ENCODE assay signal across 1 cellular context in the genomic region with DNA sequence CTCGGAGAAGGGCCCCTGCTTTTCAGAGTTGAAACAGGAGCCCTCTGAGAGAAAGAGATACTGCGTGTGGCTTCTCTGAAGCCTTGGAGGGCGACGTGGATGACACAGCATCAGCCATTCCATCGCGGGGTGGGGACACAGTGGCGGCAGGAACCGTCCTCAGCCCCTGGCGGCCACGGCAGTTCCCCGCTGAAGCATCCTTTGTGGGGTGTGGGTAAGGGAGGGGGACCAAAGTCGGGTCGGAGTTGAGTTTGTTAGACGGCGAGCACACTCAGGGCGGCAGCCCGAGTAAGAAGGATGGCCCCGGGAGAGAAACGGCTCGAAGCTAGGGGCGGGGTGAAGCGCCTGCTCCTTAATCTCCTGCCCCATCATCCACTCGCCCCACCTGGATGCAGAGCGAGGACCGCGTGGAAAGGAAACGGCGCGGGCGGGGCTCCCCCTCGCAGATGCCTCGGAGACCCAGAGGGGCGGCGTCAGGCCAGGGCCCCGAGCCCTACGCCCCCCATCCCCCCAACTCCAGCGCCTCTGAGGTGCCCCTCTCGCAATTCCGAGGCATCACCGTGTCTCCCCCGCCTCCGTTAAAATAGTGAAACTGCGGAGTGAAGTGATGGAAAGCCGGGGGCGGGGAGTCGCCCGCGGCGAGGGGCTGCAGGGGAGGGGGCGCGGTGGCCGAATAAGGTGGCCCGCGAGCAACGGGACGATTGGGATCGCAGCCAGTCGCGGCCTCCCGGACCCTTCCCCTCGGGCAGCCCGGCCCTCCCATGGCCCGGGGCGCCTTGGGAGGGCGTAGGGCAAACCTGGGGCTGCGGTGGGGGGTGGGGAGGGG.
TF ChIP-seq lines count a peak whose summit lies in the region.

No MANE protein-coding gene starts in this region.

TF ChIP-seq in HepG2, 621 proteins besides CTCF, POLR2A, EP300 and RAD21 (continued from another document and continues in another):
- TF ChIP-seq, protein P1, sequence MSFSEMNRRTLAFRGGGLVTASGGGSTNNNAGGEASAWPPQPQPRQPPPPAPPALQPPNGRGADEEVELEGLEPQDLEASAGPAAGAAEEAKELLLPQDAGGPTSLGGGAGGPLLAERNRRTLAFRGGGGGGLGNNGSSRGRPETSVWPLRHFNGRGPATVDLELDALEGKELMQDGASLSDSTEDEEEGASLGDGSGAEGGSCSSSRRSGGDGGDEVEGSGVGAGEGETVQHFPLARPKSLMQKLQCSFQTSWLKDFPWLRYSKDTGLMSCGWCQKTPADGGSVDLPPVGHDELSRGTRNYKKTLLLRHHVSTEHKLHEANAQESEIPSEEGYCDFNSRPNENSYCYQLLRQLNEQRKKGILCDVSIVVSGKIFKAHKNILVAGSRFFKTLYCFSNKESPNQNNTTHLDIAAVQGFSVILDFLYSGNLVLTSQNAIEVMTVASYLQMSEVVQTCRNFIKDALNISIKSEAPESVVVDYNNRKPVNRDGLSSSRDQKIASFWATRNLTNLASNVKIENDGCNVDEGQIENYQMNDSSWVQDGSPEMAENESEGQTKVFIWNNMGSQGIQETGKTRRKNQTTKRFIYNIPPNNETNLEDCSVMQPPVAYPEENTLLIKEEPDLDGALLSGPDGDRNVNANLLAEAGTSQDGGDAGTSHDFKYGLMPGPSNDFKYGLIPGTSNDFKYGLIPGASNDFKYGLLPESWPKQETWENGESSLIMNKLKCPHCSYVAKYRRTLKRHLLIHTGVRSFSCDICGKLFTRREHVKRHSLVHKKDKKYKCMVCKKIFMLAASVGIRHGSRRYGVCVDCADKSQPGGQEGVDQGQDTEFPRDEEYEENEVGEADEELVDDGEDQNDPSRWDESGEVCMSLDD (CRISPR knock-in tag; IDR thresholded peaks at IDR 0.05; ENCODE audit: borderline replicate concordance) = peak; percentile 47; the same call in 1 of the 2 replicates
- TF ChIP-seq SIX1 (CRISPR knock-in tag; IDR thresholded peaks at IDR 0.05; ENCODE audit: borderline replicate concordance) (no peak), POGZ (CRISPR knock-in tag; IDR thresholded peaks at IDR 0.05) (no peak), ZNF33B (CRISPR knock-in tag; IDR thresholded peaks at IDR 0.05) (no peak), ZNF564 (CRISPR knock-in tag; IDR thresholded peaks at IDR 0.05) (no peak), GABPA (IDR thresholded peaks at IDR 0.05; ENCODE audit: low read depth, low read length) (no peak), GABPA (CRISPR knock-in tag; IDR thresholded peaks at IDR 0.05; ENCODE audit: low read depth) (no peak; the same call in 1 of the 2 replicates), ZFAT (CRISPR knock-in tag; conservative IDR thresholded peaks at IDR 0.05) (no peak), ZNF30 (CRISPR knock-in tag; IDR thresholded peaks at IDR 0.05) (no peak), ARNT (IDR thresholded peaks at IDR 0.05) (no peak), ZFP36 (IDR thresholded peaks at IDR 0.05; ENCODE audit: borderline replicate concordance, low read depth, low read length, partially characterized antibody) (no peak), ZNF543 (CRISPR knock-in tag; IDR thresholded peaks at IDR 0.05) (peak; percentile 62; the same call in 1 of the 2 replicates), ZNF225 (CRISPR knock-in tag; IDR thresholded peaks at IDR 0.05) (peak; percentile 81; the same call in 1 of the 2 replicates), MAF1 (CRISPR knock-in tag; IDR thresholded peaks at IDR 0.05; ENCODE audit: borderline replicate concordance) (no peak), ZNF546 (CRISPR knock-in tag; conservative IDR thresholded peaks at IDR 0.05) (no peak; the same call in 1 of the 2 replicates), EED (CRISPR knock-in tag; IDR thresholded peaks at IDR 0.05) (no peak), KDM5B (CRISPR knock-in tag; IDR thresholded peaks at IDR 0.05; ENCODE audit: borderline replicate concordance) (peak; percentile 80; the same call in 1 of the 2 replicates), ZNF569 (CRISPR knock-in tag; IDR thresholded peaks at IDR 0.05; ENCODE audit: borderline replicate concordance) (no peak), ZFP37 (CRISPR knock-in tag; IDR thresholded peaks at IDR 0.05; ENCODE audit: borderline replicate concordance) (no peak), PLRG1 (conservative IDR thresholded peaks at IDR 0.05) (no peak), TBP (CRISPR knock-in tag; IDR thresholded peaks at IDR 0.05) (no peak; the same call in 1 of the 2 replicates), GPN1 (CRISPR knock-in tag; IDR thresholded peaks at IDR 0.05; ENCODE audit: borderline replicate concordance) (no peak), ZC3H4 (CRISPR knock-in tag; IDR thresholded peaks at IDR 0.05; ENCODE audit: borderline replicate concordance) (no peak), RARG (CRISPR knock-in tag; IDR thresholded peaks at IDR 0.05; ENCODE audit: low read depth) (no peak), CENPX (CRISPR knock-in tag; IDR thresholded peaks at IDR 0.05) (no peak), TCF7L2 (IDR thresholded peaks at IDR 0.05; ENCODE audit: low read depth, low read length) (no peak), SP5 (CRISPR knock-in tag; IDR thresholded peaks at IDR 0.05; ENCODE audit: borderline replicate concordance, low read depth) (no peak), DNMT3B (CRISPR knock-in tag; conservative IDR thresholded peaks at IDR 0.05) (no peak), MED1 (CRISPR knock-in tag; IDR thresholded peaks at IDR 0.05) (no peak; the same call in 1 of the 2 replicates), ZMAT3 (CRISPR knock-in tag; conservative IDR thresholded peaks at IDR 0.05) (no peak), MZF1 (CRISPR knock-in tag; IDR thresholded peaks at IDR 0.05; ENCODE audit: borderline replicate concordance) (no peak), MYNN (CRISPR knock-in tag; IDR thresholded peaks at IDR 0.05; ENCODE audit: low read depth) (no peak), ETV6 (CRISPR knock-in tag; conservative IDR thresholded peaks at IDR 0.05) (no peak), TCF12 (IDR thresholded peaks at IDR 0.05) (no peak), TCF12 (CRISPR knock-in tag; IDR thresholded peaks at IDR 0.05) (no peak), MAZ (IDR thresholded peaks at IDR 0.05; ENCODE audit: borderline replicate concordance, low read depth, low read length) (no peak; the same call in 1 of the 2 replicates), MAZ (CRISPR knock-in tag; IDR thresholded peaks at IDR 0.05; ENCODE audit: low read depth) (no peak; the same call in 1 of the 2 replicates), FOSL1 (CRISPR knock-in tag; IDR thresholded peaks at IDR 0.05; ENCODE audit: borderline replicate concordance) (no peak), MXD4 (CRISPR knock-in tag; IDR thresholded peaks at IDR 0.05) (no peak), ZNF598 (CRISPR knock-in tag; IDR thresholded peaks at IDR 0.05; ENCODE audit: borderline replicate concordance) (peak; percentile 79; the same call in 1 of the 2 replicates), MXI1 (IDR thresholded peaks at IDR 0.05; ENCODE audit: borderline replicate concordance, low read depth, low read length) (no peak), MIXL1 (CRISPR knock-in tag; IDR thresholded peaks at IDR 0.05) (no peak), CC2D1A (CRISPR knock-in tag; IDR thresholded peaks at IDR 0.05) (no peak), POLR2AphosphoS2 (IDR thresholded peaks at IDR 0.05; ENCODE audit: low read depth, low read length) (no peak), ZFY (CRISPR knock-in tag; IDR thresholded peaks at IDR 0.05) (no peak; the same call in 1 of the 2 replicates), ZFP36L2 (CRISPR knock-in tag; IDR thresholded peaks at IDR 0.05) (no peak), ATF1 (CRISPR knock-in tag; IDR thresholded peaks at IDR 0.05) (no peak), JUNB (CRISPR knock-in tag; IDR thresholded peaks at IDR 0.05; ENCODE audit: borderline replicate concordance) (no peak), HCFC1 (IDR thresholded peaks at IDR 0.05; ENCODE audit: low read depth, low read length) (no peak)
- TF ChIP-seq, protein P2, sequence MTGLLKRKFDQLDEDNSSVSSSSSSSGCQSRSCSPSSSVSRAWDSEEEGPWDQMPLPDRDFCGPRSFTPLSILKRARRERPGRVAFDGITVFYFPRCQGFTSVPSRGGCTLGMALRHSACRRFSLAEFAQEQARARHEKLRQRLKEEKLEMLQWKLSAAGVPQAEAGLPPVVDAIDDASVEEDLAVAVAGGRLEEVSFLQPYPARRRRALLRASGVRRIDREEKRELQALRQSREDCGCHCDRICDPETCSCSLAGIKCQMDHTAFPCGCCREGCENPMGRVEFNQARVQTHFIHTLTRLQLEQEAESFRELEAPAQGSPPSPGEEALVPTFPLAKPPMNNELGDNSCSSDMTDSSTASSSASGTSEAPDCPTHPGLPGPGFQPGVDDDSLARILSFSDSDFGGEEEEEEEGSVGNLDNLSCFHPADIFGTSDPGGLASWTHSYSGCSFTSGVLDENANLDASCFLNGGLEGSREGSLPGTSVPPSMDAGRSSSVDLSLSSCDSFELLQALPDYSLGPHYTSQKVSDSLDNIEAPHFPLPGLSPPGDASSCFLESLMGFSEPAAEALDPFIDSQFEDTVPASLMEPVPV (CRISPR knock-in tag; IDR thresholded peaks at IDR 0.05) = 0 out of 2 replicates have a peak, but pooled peaks have one; percentile 72
- TF ChIP-seq, protein P3, sequence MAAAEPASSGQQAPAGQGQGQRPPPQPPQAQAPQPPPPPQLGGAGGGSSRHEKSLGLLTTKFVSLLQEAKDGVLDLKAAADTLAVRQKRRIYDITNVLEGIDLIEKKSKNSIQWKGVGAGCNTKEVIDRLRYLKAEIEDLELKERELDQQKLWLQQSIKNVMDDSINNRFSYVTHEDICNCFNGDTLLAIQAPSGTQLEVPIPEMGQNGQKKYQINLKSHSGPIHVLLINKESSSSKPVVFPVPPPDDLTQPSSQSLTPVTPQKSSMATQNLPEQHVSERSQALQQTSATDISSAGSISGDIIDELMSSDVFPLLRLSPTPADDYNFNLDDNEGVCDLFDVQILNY (CRISPR knock-in tag; conservative IDR thresholded peaks at IDR 0.05) = no peak
- TF ChIP-seq, protein P4, sequence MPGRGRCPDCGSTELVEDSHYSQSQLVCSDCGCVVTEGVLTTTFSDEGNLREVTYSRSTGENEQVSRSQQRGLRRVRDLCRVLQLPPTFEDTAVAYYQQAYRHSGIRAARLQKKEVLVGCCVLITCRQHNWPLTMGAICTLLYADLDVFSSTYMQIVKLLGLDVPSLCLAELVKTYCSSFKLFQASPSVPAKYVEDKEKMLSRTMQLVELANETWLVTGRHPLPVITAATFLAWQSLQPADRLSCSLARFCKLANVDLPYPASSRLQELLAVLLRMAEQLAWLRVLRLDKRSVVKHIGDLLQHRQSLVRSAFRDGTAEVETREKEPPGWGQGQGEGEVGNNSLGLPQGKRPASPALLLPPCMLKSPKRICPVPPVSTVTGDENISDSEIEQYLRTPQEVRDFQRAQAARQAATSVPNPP (CRISPR knock-in tag; IDR thresholded peaks at IDR 0.05) = no peak
- TF ChIP-seq, protein P5, sequence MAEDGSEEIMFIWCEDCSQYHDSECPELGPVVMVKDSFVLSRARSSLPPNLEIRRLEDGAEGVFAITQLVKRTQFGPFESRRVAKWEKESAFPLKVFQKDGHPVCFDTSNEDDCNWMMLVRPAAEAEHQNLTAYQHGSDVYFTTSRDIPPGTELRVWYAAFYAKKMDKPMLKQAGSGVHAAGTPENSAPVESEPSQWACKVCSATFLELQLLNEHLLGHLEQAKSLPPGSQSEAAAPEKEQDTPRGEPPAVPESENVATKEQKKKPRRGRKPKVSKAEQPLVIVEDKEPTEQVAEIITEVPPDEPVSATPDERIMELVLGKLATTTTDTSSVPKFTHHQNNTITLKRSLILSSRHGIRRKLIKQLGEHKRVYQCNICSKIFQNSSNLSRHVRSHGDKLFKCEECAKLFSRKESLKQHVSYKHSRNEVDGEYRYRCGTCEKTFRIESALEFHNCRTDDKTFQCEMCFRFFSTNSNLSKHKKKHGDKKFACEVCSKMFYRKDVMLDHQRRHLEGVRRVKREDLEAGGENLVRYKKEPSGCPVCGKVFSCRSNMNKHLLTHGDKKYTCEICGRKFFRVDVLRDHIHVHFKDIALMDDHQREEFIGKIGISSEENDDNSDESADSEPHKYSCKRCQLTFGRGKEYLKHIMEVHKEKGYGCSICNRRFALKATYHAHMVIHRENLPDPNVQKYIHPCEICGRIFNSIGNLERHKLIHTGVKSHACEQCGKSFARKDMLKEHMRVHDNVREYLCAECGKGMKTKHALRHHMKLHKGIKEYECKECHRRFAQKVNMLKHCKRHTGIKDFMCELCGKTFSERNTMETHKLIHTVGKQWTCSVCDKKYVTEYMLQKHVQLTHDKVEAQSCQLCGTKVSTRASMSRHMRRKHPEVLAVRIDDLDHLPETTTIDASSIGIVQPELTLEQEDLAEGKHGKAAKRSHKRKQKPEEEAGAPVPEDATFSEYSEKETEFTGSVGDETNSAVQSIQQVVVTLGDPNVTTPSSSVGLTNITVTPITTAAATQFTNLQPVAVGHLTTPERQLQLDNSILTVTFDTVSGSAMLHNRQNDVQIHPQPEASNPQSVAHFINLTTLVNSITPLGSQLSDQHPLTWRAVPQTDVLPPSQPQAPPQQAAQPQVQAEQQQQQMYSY (CRISPR knock-in tag; IDR thresholded peaks at IDR 0.05) = no peak
- TF ChIP-seq, protein P6, sequence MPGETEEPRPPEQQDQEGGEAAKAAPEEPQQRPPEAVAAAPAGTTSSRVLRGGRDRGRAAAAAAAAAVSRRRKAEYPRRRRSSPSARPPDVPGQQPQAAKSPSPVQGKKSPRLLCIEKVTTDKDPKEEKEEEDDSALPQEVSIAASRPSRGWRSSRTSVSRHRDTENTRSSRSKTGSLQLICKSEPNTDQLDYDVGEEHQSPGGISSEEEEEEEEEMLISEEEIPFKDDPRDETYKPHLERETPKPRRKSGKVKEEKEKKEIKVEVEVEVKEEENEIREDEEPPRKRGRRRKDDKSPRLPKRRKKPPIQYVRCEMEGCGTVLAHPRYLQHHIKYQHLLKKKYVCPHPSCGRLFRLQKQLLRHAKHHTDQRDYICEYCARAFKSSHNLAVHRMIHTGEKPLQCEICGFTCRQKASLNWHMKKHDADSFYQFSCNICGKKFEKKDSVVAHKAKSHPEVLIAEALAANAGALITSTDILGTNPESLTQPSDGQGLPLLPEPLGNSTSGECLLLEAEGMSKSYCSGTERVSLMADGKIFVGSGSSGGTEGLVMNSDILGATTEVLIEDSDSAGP (CRISPR knock-in tag; IDR thresholded peaks at IDR 0.05; ENCODE audit: borderline replicate concordance) = no peak; the same call in 1 of the 2 replicates
- TF ChIP-seq, protein P7, sequence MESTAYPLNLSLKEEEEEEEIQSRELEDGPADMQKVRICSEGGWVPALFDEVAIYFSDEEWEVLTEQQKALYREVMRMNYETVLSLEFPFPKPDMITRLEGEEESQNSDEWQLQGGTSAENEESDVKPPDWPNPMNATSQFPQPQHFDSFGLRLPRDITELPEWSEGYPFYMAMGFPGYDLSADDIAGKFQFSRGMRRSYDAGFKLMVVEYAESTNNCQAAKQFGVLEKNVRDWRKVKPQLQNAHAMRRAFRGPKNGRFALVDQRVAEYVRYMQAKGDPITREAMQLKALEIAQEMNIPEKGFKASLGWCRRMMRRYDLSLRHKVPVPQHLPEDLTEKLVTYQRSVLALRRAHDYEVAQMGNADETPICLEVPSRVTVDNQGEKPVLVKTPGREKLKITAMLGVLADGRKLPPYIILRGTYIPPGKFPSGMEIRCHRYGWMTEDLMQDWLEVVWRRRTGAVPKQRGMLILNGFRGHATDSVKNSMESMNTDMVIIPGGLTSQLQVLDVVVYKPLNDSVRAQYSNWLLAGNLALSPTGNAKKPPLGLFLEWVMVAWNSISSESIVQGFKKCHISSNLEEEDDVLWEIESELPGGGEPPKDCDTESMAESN (CRISPR knock-in tag; conservative IDR thresholded peaks at IDR 0.05) = 0 out of 2 replicates have a peak, but pooled peaks have one; percentile 30
